ENCODE assay signal across 2 cellular contexts in the genomic region with DNA sequence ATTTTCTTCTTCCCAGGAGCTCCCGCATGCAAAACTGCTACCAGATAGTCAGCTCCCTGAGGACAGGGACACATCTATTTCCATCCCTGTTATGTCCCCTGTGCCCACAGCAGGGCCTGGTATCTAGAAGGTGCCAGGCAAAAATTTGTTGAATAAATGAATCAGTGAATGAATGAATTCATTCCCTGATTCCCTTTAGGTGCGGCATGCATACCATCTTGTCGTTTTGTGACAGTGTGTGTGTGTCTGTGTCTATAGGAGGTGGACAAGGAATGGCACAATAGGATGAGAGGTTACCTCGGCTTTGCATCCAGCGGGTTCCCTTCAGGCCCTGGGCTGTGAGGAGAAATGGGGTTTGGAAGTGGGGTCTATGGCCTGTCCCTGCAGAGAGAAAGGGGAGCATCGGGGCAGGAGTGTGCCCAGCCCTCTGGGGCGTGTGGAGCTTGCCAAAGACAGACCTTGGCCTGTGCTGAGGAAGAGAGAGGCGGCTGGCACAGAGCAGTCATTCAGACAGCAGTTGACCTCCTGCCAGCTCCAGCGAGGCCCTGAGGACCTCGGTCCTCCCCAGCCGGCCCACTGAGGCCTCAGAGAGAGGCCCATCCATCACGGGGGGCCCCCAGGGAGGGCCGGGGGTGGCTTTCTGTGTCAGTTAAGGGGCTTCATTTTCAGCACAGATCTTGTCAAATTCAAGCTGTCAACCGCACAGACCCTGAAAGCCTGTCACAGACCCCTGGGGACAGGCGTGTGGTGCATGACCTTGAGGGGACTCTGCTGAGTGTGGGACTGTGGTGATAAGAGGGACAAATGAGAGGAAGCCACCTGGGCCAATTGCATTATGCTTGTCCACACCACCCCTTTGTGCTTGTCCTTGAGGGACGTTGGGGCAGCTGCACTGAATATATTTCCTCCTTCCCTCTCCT.
TF ChIP-seq lines count a peak whose summit lies in the region.

No MANE protein-coding gene starts in this region.

TF ChIP-seq in SK-N-SH, 30 proteins besides CTCF, POLR2A, EP300 and RAD21:
- TF ChIP-seq, protein P1, sequence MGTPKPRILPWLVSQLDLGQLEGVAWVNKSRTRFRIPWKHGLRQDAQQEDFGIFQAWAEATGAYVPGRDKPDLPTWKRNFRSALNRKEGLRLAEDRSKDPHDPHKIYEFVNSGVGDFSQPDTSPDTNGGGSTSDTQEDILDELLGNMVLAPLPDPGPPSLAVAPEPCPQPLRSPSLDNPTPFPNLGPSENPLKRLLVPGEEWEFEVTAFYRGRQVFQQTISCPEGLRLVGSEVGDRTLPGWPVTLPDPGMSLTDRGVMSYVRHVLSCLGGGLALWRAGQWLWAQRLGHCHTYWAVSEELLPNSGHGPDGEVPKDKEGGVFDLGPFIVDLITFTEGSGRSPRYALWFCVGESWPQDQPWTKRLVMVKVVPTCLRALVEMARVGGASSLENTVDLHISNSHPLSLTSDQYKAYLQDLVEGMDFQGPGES (IDR thresholded peaks at IDR 0.05; ENCODE audit: low read depth, low read length): no peak
- TF ChIP-seq NRF1 (IDR thresholded peaks at IDR 0.05; ENCODE audit: low read depth, low read length): no peak

TF ChIP-seq in SK-N-SH treated with all-trans-retinoic acid at 6 μM for 48 hours, 23 proteins besides CTCF, POLR2A, EP300 and RAD21 (continued from another document):
- TF ChIP-seq, protein P2, sequence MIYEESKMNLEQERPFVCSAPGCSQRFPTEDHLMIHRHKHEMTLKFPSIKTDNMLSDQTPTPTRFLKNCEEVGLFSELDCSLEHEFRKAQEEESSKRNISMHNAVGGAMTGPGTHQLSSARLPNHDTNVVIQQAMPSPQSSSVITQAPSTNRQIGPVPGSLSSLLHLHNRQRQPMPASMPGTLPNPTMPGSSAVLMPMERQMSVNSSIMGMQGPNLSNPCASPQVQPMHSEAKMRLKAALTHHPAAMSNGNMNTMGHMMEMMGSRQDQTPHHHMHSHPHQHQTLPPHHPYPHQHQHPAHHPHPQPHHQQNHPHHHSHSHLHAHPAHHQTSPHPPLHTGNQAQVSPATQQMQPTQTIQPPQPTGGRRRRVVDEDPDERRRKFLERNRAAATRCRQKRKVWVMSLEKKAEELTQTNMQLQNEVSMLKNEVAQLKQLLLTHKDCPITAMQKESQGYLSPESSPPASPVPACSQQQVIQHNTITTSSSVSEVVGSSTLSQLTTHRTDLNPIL (CRISPR knock-in tag; IDR thresholded peaks at IDR 0.05; ENCODE audit: low read depth): no peak
